In genomic region chr9:21770877-21771560, GRCh38 we compare ENCODE assay signal across 14 cellular contexts. TPM values are rescaled to one million over a fixed set of nuclear protein-coding genes. Genes with fewer than 3 reads are reported as not detected.
DNase-seq lines count a peak whose midpoint lies in the region; FAIRE-seq and TF ChIP-seq lines count a peak whose summit lies in the region.
"Had no signal": no experiment of that assay in that cellular context is flagged by ENCODE, and none has a peak within 500 bp of the region (broad histone marks: within the 10 kb centered on the region; RNA-seq: fewer than 3 reads in every experiment).

No MANE protein-coding gene starts in this region.

- intact Hi-C loops in posterior cingulate gyrus (cut with DNase I): no loop called here

- no peak for FAIRE-seq in GM12891 (lab: Jason Lieb, UNC)
- FAIRE-seq: GM12892 had no signal

- DNase-seq in COLO829 (ENCODE audit: low spot score): peak; percentile 15
- DNase-seq in NCI-H1048 (lab: John Stamatoyannopoulos, UW): peak; percentile 53
- peak; percentile 45 for DNase-seq in epithelial cell of prostate (ENCODE audit: low read depth, low spot score)
- peak; percentile 77 for DNase-seq in non-pigmented ciliary epithelial cell (ENCODE audit: low read depth)
- no peak for DNase-seq in posterior cingulate gyrus
- DNase-seq in NCI-H2227 (lab: John Stamatoyannopoulos, UW; ENCODE audit: unreplicated experiment): no peak
- no peak for DNase-seq in NCI-H446 (lab: John Stamatoyannopoulos, UW)
- DNase-seq in GM12891 (ENCODE audit: insufficient read length, low spot score): no peak
- DNase-seq: activated CD4-positive, alpha-beta T cell treated with anti-CD3 and anti-CD28 coated beads, Interleukin-2, amount 10 ng/mL, durations not matched to agents 7 days and 5 days; effector memory CD4-positive, alpha-beta T cell; natural killer cell; spleen had no signal

- TF ChIP-seq POLR2A in GM12891 (IDR thresholded peaks at IDR 0.05; ENCODE audit: low read depth, low read length): no peak

- H3K27ac ChIP-seq in epithelial cell of prostate: peak overlapping the region; percentile 86
- H3K27ac ChIP-seq: spleen, vagina had no signal

TF ChIP-seq in GM12891, 5 proteins besides CTCF, POLR2A, EP300 and RAD21:
- TF ChIP-seq POLR2AphosphoS5 (IDR thresholded peaks at IDR 0.05; ENCODE audit: low read depth, low read length) (no peak), POU2F2 (IDR thresholded peaks at IDR 0.05; ENCODE audit: low read depth, low read length) (no peak), PAX5 (IDR thresholded peaks at IDR 0.05; ENCODE audit: insufficient read depth, low read length, severe bottlenecking) (no peak), TAF1 (IDR thresholded peaks at IDR 0.05; ENCODE audit: low read depth, low read length) (no peak), SPI1 (IDR thresholded peaks at IDR 0.05; ENCODE audit: low read depth, low read length) (no peak)

RNA-seq across cellular contexts. Expression of gene MTAP, which starts 31.4 kb away (rescaled TPM):
- 6.9 TPM for polyA plus RNA-seq in GM12891 (2012; ENCODE audit: low read depth, missing spikeins)

Comparison
In these comparisons a context has a peak if more than half of its experiments do, and no peak if none do; other contexts are left out.
1. DNase-seq: peak in COLO829 (single experiment), NCI-H1048 (single experiment), epithelial cell of prostate (single experiment) and non-pigmented ciliary epithelial cell (single experiment); none in posterior cingulate gyrus (0 of 10), NCI-H2227 (single experiment), NCI-H446 (0 of 2) and GM12891 (single experiment).